Comparison of ENCODE assay signal across 15 cellular contexts in genomic region chrX:25005382-25006185, GRCh38. TPM values are rescaled to one million over a fixed set of nuclear protein-coding genes. Genes with fewer than 3 reads are reported as not detected.
DNase-seq lines count a peak whose midpoint lies in the region; ATAC-seq and TF ChIP-seq lines count a peak whose summit lies in the region.
"Had no signal": no experiment of that assay in that cellular context is flagged by ENCODE, and none has a peak within 500 bp of the region (broad histone marks: within the 10 kb centered on the region; RNA-seq: fewer than 3 reads in every experiment).

No MANE protein-coding gene starts in this region.

- H3K4me1 Mint-ChIP-seq in activated naive CD4-positive, alpha-beta T cell treated with anti-CD3 and anti-CD28 coated beads, Interleukin-2, amount 50 U/mL, for 24 hours, result peaks cover 17% of the 10 kb centered on the region

- TF ChIP-seq POLR2A in stomach (IDR thresholded peaks at IDR 0.05), result no peak

- 4 to 39% (median 7%) methylated on average over 25 to 67 of the region's 72 CpGs for WGBS in stomach, 5 donors

- H3K9me3 ChIP-seq in SJSA1 (replicated peaks), result no peaks in the 10 kb centered on the region
- no peaks in the 10 kb centered on the region for H3K9me3 ChIP-seq in iPS-15b (ENCODE audit: control insufficient read depth, insufficient read depth, low read length)
- peaks cover 0 to 12% (median 3%) of the 10 kb centered on the region in 4 donors for H3K9me3 ChIP-seq in stomach
- H3K9me3 ChIP-seq: BE2C had no signal

- H3K27me3 ChIP-seq in SJSA1 (replicated peaks), result peaks cover 28% of the 10 kb centered on the region
- H3K27me3 ChIP-seq in iPS-15b (ENCODE audit: control insufficient read depth, insufficient read depth, low read length), result peaks cover 91% of the 10 kb centered on the region
- H3K27me3 ChIP-seq in stomach, result peaks cover 39 to 92% (median 81%) of the 10 kb centered on the region in 3 donors

- H3K4me3 ChIP-seq in SJSA1 (peak overlapping the region; percentile 13; the same call in 1 of the 2 replicates), iPS-15b (ENCODE audit: low read depth, low read length) (peak overlapping the region; percentile 43), stomach (peak overlapping the region in 3 of 4 donors; percentile 21 to 47 (median 30))

- H3K27ac Mint-ChIP-seq in activated naive CD4-positive, alpha-beta T cell treated with anti-CD3 and anti-CD28 coated beads, Interleukin-2, amount 50 U/mL, for 24 hours, result peak overlapping the region; percentile 74

- H3K36me3 Mint-ChIP-seq in activated naive CD4-positive, alpha-beta T cell treated with anti-CD3 and anti-CD28 coated beads, Interleukin-2, amount 50 U/mL, for 24 hours, result no peaks in the 10 kb centered on the region

- no peak for TF ChIP-seq CTCF in stomach (IDR thresholded peaks at IDR 0.05)

- no peak overlapping the region for H3K27ac ChIP-seq in SJSA1
- no peak overlapping the region for H3K27ac ChIP-seq in stomach

- H3K9ac ChIP-seq in iPS-15b (ENCODE audit: low read depth, low read length), result no peak overlapping the region

- H3K36me3 ChIP-seq in SJSA1, result no peaks in the 10 kb centered on the region
- H3K36me3 ChIP-seq in iPS-15b (ENCODE audit: control insufficient read depth, insufficient read depth, low read length), result no peaks in the 10 kb centered on the region
- no peaks in the 10 kb centered on the region for H3K36me3 ChIP-seq in stomach
- H3K36me3 ChIP-seq: BE2C had no signal

- no peak overlapping the region for H3K4me3 Mint-ChIP-seq in activated naive CD4-positive, alpha-beta T cell treated with anti-CD3 and anti-CD28 coated beads, Interleukin-2, amount 50 U/mL, for 24 hours

- DNase-seq in activated naive CD4-positive, alpha-beta T cell treated with anti-CD3 and anti-CD28 coated beads, Interleukin-2, amount 50 U/mL, for 16 hours, result no peak
- DNase-seq in SJSA1 (ENCODE audit: low read depth in 1 of 2, low spot score in 2 of 2), result no peak
- DNase-seq in stomach, result no peak
- no peak for DNase-seq in NK-92 treated with Interleukin-12 subunit alpha and Interleukin-12 subunit beta, amount 100 ng/mL, for 24 hours (lab: John Stamatoyannopoulos, UW)
- DNase-seq: activated CD4-positive, alpha-beta T cell treated with anti-CD3 and anti-CD28 coated beads, Interleukin-2, amount 50 U/mL, for 1 hour; activated gamma-delta T cell; BE2C; NCI-H2107 had no signal

- TF ChIP-seq EP300 in stomach (IDR thresholded peaks at IDR 0.05), result no peak

- ATAC-seq in HG02885 (IDR thresholded peaks at IDR 0.05; ENCODE audit: poor library complexity, unreplicated experiment) (no peak), GM18907 (IDR thresholded peaks at IDR 0.05; ENCODE audit: unreplicated experiment) (no peak)

- intact Hi-C loops in stomach (cut with DNase I; ENCODE audit: low total_unique reads), result no loop called here

- H3K4me1 ChIP-seq in SJSA1 (replicated peaks) (peaks cover 5% of the 10 kb centered on the region), iPS-15b (ENCODE audit: control insufficient read depth, insufficient read depth, low read length) (peaks cover 26% of the 10 kb centered on the region), stomach (peaks cover 14 to 43% (median 31%) of the 10 kb centered on the region in 4 donors)
- H3K4me1 ChIP-seq: BE2C had no signal

- peaks cover 30% of the 10 kb centered on the region for H3K27me3 Mint-ChIP-seq in activated naive CD4-positive, alpha-beta T cell treated with anti-CD3 and anti-CD28 coated beads, Interleukin-2, amount 50 U/mL, for 24 hours

- no peaks in the 10 kb centered on the region for H3K9me3 Mint-ChIP-seq in activated naive CD4-positive, alpha-beta T cell treated with anti-CD3 and anti-CD28 coated beads, Interleukin-2, amount 50 U/mL, for 24 hours
- H3K9me3 Mint-ChIP-seq: neural crest cell had no signal

RNA-seq across cellular contexts. Expression of gene ARX, which starts 10.2 kb away (rescaled TPM):
- not detected in 2 replicates for total RNA-seq in SJSA1 (2014; rRNA removed; shearing (Covaris generic))
- 1 to 10 TPM in 1 of 5 donors, under 1 TPM in 3, not detected in 1; 0.18 to 1.8 (median 0.43) TPM for total RNA-seq in stomach
- under 1 TPM; 0.18 to 0.87 (median 0.76) TPM for polyA plus RNA-seq in stomach
- total RNA-seq: cerebellum, kidney epithelial cell had no signal
